Comparison of ENCODE assay signal across 11 cellular contexts in genomic region chr10:32413513-32413912, GRCh38. TPM values are rescaled to one million over a fixed set of nuclear protein-coding genes. Genes with fewer than 3 reads are reported as not detected.
A peak's percentile ranks its signal among the peaks of the same experiment; 100 is the strongest.
DNase-seq lines count a peak whose midpoint lies in the region; ATAC-seq, FAIRE-seq and TF ChIP-seq lines count a peak whose summit lies in the region.
"Had no signal": no experiment of that assay in that cellular context is flagged by ENCODE, and none has a peak within 500 bp of the region (broad histone marks: within the 10 kb centered on the region; RNA-seq: fewer than 3 reads in every experiment).

No MANE protein-coding gene starts in this region.

- no peak for TF ChIP-seq POLR2A in vagina (IDR thresholded peaks at IDR 0.05)

- peak; percentile 71 for FAIRE-seq in keratinocyte (lab: Jason Lieb, UNC)

- no peaks in the 10 kb centered on the region for H4K20me1 ChIP-seq in keratinocyte (ENCODE audit: control insufficient read depth, extremely low read depth, insufficient read depth, low read length)

- no peaks in the 10 kb centered on the region for H3K9me3 ChIP-seq in keratinocyte (ENCODE audit: control insufficient read depth, low read depth, low read length)
- no peaks in the 10 kb centered on the region for H3K9me3 ChIP-seq in vagina

- no peak overlapping the region for H3K4me3 Mint-ChIP-seq in activated T-cell treated with anti-CD3 and anti-CD28 coated beads, Interleukin-2, amount 50 U/mL, for 4 hours
- H3K4me3 Mint-ChIP-seq in stimulated activated naive CD8-positive, alpha-beta T cell treated with anti-CD3 and anti-CD28 coated beads, Interleukin-15, Interleukin-2, amounts not matched to agents 100 ng/mL and 50 ng/mL, for 24 hours, result no peak overlapping the region
- H3K4me3 Mint-ChIP-seq: B cell, memory B cell had no signal

- H3K36me3 ChIP-seq in keratinocyte (ENCODE audit: control insufficient read depth in 2 of 2, extremely low read depth in 1 of 2, insufficient read depth in 2 of 2, low read length in 2 of 2) (no peaks in the 10 kb centered on the region), vagina (no peaks in the 10 kb centered on the region)

- H3K27ac Mint-ChIP-seq in stimulated activated naive CD8-positive, alpha-beta T cell treated with anti-CD3 and anti-CD28 coated beads, Interleukin-15, Interleukin-2, amounts not matched to agents 100 ng/mL and 50 ng/mL, for 24 hours, result peak overlapping the region; percentile 37
- H3K27ac Mint-ChIP-seq: B cell, memory B cell had no signal

- no peaks in the 10 kb centered on the region for H3K9me1 ChIP-seq in keratinocyte (ENCODE audit: control insufficient read depth, extremely low read depth, insufficient read depth, low read length)

- no peak overlapping the region for H3K9ac ChIP-seq in keratinocyte (ENCODE audit: control insufficient read depth, extremely low read depth, insufficient read depth, low read length)

- no peak overlapping the region for H3K4me2 ChIP-seq in keratinocyte (ENCODE audit: control insufficient read depth, extremely low read depth, insufficient read depth, low read depth, low read length)

- H3K27ac ChIP-seq in keratinocyte (ENCODE audit: control insufficient read depth, insufficient read depth, low read length) (peak overlapping the region; percentile 7), vagina (no peak overlapping the region)

- intact Hi-C loops in vagina (cut with DNase I), result no loop called here

- H3K4me3 ChIP-seq in keratinocyte (ENCODE audit: control insufficient read depth in 2 of 3, extremely low read depth in 1 of 3, insufficient read depth in 2 of 3, low read depth in 1 of 3, low read length in 3 of 3) (no peak overlapping the region), vagina (no peak overlapping the region)

- H3K27me3 ChIP-seq in keratinocyte (ENCODE audit: control insufficient read depth, extremely low read depth, insufficient read depth, low read length) (no peaks in the 10 kb centered on the region), vagina (no peaks in the 10 kb centered on the region)

- H3K36me3 Mint-ChIP-seq in activated T-cell treated with anti-CD3 and anti-CD28 coated beads, Interleukin-2, amount 50 U/mL, for 4 hours (ENCODE audit: insufficient read depth), result no peaks in the 10 kb centered on the region
- H3K36me3 Mint-ChIP-seq in stimulated activated naive CD8-positive, alpha-beta T cell treated with anti-CD3 and anti-CD28 coated beads, Interleukin-15, Interleukin-2, amounts not matched to agents 100 ng/mL and 50 ng/mL, for 24 hours (ENCODE audit: low read depth), result no peaks in the 10 kb centered on the region
- H3K36me3 Mint-ChIP-seq: memory B cell had no signal

- H3K9me3 Mint-ChIP-seq in activated T-cell treated with anti-CD3 and anti-CD28 coated beads, Interleukin-2, amount 50 U/mL, for 4 hours, result no peaks in the 10 kb centered on the region
- no peaks in the 10 kb centered on the region for H3K9me3 Mint-ChIP-seq in stimulated activated naive CD8-positive, alpha-beta T cell treated with anti-CD3 and anti-CD28 coated beads, Interleukin-15, Interleukin-2, amounts not matched to agents 100 ng/mL and 50 ng/mL, for 24 hours

- H3K4me1 Mint-ChIP-seq in activated T-cell treated with anti-CD3 and anti-CD28 coated beads, Interleukin-2, amount 50 U/mL, for 4 hours (ENCODE audit: low read depth), result peaks cover 11% of the 10 kb centered on the region
- peaks cover 19% of the 10 kb centered on the region for H3K4me1 Mint-ChIP-seq in stimulated activated naive CD8-positive, alpha-beta T cell treated with anti-CD3 and anti-CD28 coated beads, Interleukin-15, Interleukin-2, amounts not matched to agents 100 ng/mL and 50 ng/mL, for 24 hours (ENCODE audit: low read depth)
- H3K4me1 Mint-ChIP-seq: B cell, memory B cell had no signal

- ATAC-seq in activated T-cell treated with anti-CD3 and anti-CD28 coated beads, Interleukin-2, amount 50 U/mL, for 4 hours, result peak; percentile 97 to 98

- H2AFZ ChIP-seq in keratinocyte (ENCODE audit: control insufficient read depth, low read length), result no peak overlapping the region

- no peak for TF ChIP-seq CTCF in keratinocyte (optimal IDR thresholded peaks at IDR 0.05 in 1 of 3, IDR thresholded peaks at IDR 0.05 in 1 of 3, conservative IDR thresholded peaks at IDR 0.05 in 1 of 3; ENCODE audit: extremely low read depth in 1 of 3, insufficient read depth in 2 of 3, low read length in 3 of 3)
- no peak for TF ChIP-seq CTCF in vagina (IDR thresholded peaks at IDR 0.05)

- dilution Hi-C loops in keratinocyte (cut with MboI; ENCODE audit: extremely low pct_ligation_motif_present, low sequenced_read_pairs), result no loop called here

- H3K79me2 ChIP-seq in keratinocyte (ENCODE audit: control insufficient read depth, insufficient read depth, low read length), result no peaks in the 10 kb centered on the region

- DNase-seq in activated T-cell treated with anti-CD3 and anti-CD28 coated beads for 24 hours (ENCODE audit: low read depth), result peak; percentile 38
- no peak for DNase-seq in activated T-cell treated with anti-CD3 and anti-CD28 coated beads, Interleukin-2, amount 50 U/mL, for 1 hour
- DNase-seq in activated T-cell treated with anti-CD3 and anti-CD28 coated beads, Interleukin-2, amount 50 U/mL, for 4 hours, result peak; percentile 17
- peak; percentile 85 for DNase-seq in keratinocyte (ENCODE audit: low read depth, low spot score)
- no peak for DNase-seq in NCI-H2081 (lab: John Stamatoyannopoulos, UW)
- no peak for DNase-seq in NCI-H1694 (lab: John Stamatoyannopoulos, UW)
- no peak for DNase-seq in vagina (ENCODE audit: extremely low spot score in 2 of 2)
- DNase-seq: NCI-H2171 treated with DMSO at 0.1 percent for 48 hours had no signal

- H3K4me1 ChIP-seq in keratinocyte (ENCODE audit: control insufficient read depth, extremely low read depth, insufficient read depth, low read length) (peaks cover 14% of the 10 kb centered on the region), vagina (peaks cover 12% of the 10 kb centered on the region)

- peaks cover 3% of the 10 kb centered on the region for H3K27me3 Mint-ChIP-seq in activated T-cell treated with anti-CD3 and anti-CD28 coated beads, Interleukin-2, amount 50 U/mL, for 4 hours (ENCODE audit: low read depth)
- peaks cover 4% of the 10 kb centered on the region for H3K27me3 Mint-ChIP-seq in stimulated activated naive CD8-positive, alpha-beta T cell treated with anti-CD3 and anti-CD28 coated beads, Interleukin-15, Interleukin-2, amounts not matched to agents 100 ng/mL and 50 ng/mL, for 24 hours

RNA-seq across cellular contexts. Expression of gene CCDC7, which starts 32.4 kb away (rescaled TPM):
- total RNA-seq in activated T-cell treated with anti-CD3 and anti-CD28 coated beads, Interleukin-2, amount 50 U/mL, for 4 hours, result 1 to 10 TPM; 7.2 to 9.5 (median 8.8) TPM
- polyA plus RNA-seq in keratinocyte, result 0.43 to 1.1 TPM (median 0.58 TPM) in 3 replicates
- polyA plus RNA-seq in keratinocyte (2011; ENCODE audit: low read depth), result 4.2 TPM
- 0.25 and 0.32 TPM in 2 replicates for polyA plus RNA-seq in keratinocyte (2011; cell fraction: cytosol; rRNA removed)
- polyA plus RNA-seq in keratinocyte (2011; cell fraction: nucleus; rRNA removed), result 1.5 TPM in 2 replicates
- 0.36 and 1.3 TPM in 2 replicates for polyA plus RNA-seq in keratinocyte (2012; ENCODE audit: low replicate concordance)
- 1.0 to 2.6 TPM in 2 of 3 replicates, not detected in the other for polyA minus RNA-seq in keratinocyte
- polyA minus RNA-seq in keratinocyte (2011; cell fraction: cytosol; rRNA and poly(A)+ RNA removed), result not detected
- 2.3 and 3.1 TPM in 2 replicates for polyA minus RNA-seq in keratinocyte (2011; cell fraction: nucleus; rRNA and poly(A)+ RNA removed)
- total RNA-seq in vagina, result 22.8 TPM

Comparison
In these comparisons a context has a peak if more than half of its experiments do, and no peak if none do; other contexts are left out.
1. DNase-seq: peak in activated T-cell treated with anti-CD3 and anti-CD28 coated beads for 24 hours (single experiment), activated T-cell treated with anti-CD3 and anti-CD28 coated beads, Interleukin-2, amount 50 U/mL, for 4 hours (single experiment) and keratinocyte (single experiment); none in activated T-cell treated with anti-CD3 and anti-CD28 coated beads, Interleukin-2, amount 50 U/mL, for 1 hour (single experiment), NCI-H2081 (0 of 2), NCI-H1694 (single experiment) and vagina (0 of 2).